8 cellular contexts compared by ENCODE assay signal in genomic region chr3:70358978-70359580, GRCh38.
DNase-seq lines count a peak whose midpoint lies in the region; ATAC-seq and FAIRE-seq lines count a peak whose summit lies in the region.

No MANE protein-coding gene starts in this region.

- DNase-seq in EL (peak; percentile 10), T1000 (lab: John Stamatoyannopoulos, UW) (peak; percentile 1), iPS-NIHi7 (ENCODE audit: extremely low spot score) (peak; percentile 24), urothelium cell line (ENCODE audit: low spot score) (peak; percentile 12)

- ATAC-seq in HG03521 (IDR thresholded peaks at IDR 0.05; ENCODE audit: unreplicated experiment) (peak; percentile 47), HG03039 (IDR thresholded peaks at IDR 0.05; ENCODE audit: unreplicated experiment) (no peak), GM19328 (IDR thresholded peaks at IDR 0.05; ENCODE audit: unreplicated experiment) (no peak), GM19463 (IDR thresholded peaks at IDR 0.05; ENCODE audit: unreplicated experiment) (no peak)

- FAIRE-seq in urothelium cell line (lab: Jason Lieb, UNC) = no peak
